ENCODE assay signal across 8 cellular contexts in genomic region chr12:9813821-9814798, GRCh38. TPM values are rescaled to one million over a fixed set of nuclear protein-coding genes. Genes with fewer than 3 reads are reported as not detected.
A peak's percentile ranks its signal among the peaks of the same experiment; 100 is the strongest.
DNase-seq lines count a peak whose midpoint lies in the region; ATAC-seq and TF ChIP-seq lines count a peak whose summit lies in the region.

No MANE protein-coding gene starts in this region.

- intact Hi-C loops in CD8-positive, alpha-beta T cell (cut with DNase I, micrococcal nuclease), result loop anchor here (1.0 to 10.0 kb wide), 11 partner anchors 55 to 1671 kb away; partner anchors contain the start of gene CLEC2B (in 1 of the 2)

- H3K4me1 Mint-ChIP-seq in CD8-positive, alpha-beta T cell (ENCODE audit: low read depth), result peaks cover 13% of the 10 kb centered on the region
- peaks cover 11% of the 10 kb centered on the region for H3K4me1 Mint-ChIP-seq in progenitor cell of endocrine pancreas (ENCODE audit: low read depth)

- H3K4me3 ChIP-seq in CD8-positive, alpha-beta T cell (ENCODE audit: low read depth, low read length), result peak overlapping the region; percentile 65
- H3K4me3 ChIP-seq in HL-60 (replicated peaks; ENCODE audit: insufficient read depth, low read length) (peak overlapping the region; percentile 50), SJCRH30 (no peak overlapping the region), cardiac muscle cell (no peak overlapping the region), urinary bladder (ENCODE audit: low read depth, low read length) (peak overlapping the region; percentile 4)

- peak overlapping the region; percentile 87 for H3K4me3 Mint-ChIP-seq in CD8-positive, alpha-beta T cell
- no peak overlapping the region for H3K4me3 Mint-ChIP-seq in progenitor cell of endocrine pancreas (ENCODE audit: low read depth)

- peaks cover 7% of the 10 kb centered on the region for H3K4me1 ChIP-seq in CD8-positive, alpha-beta T cell (ENCODE audit: insufficient read depth, low read length)
- H3K4me1 ChIP-seq in SJCRH30 (no peaks in the 10 kb centered on the region), cardiac muscle cell (ENCODE audit: low read depth) (no peaks in the 10 kb centered on the region), urinary bladder (ENCODE audit: insufficient read depth) (no peaks in the 10 kb centered on the region)

- H3K9me3 ChIP-seq in CD8-positive, alpha-beta T cell (ENCODE audit: low read length), result no peaks in the 10 kb centered on the region
- H3K9me3 ChIP-seq in SJCRH30 (replicated peaks), result no peaks in the 10 kb centered on the region
- no peaks in the 10 kb centered on the region for H3K9me3 ChIP-seq in cardiac muscle cell (ENCODE audit: low read depth)

- H3K27ac ChIP-seq in CD8-positive, alpha-beta T cell (ENCODE audit: low read depth, low read length), result peak overlapping the region; percentile 38
- peak overlapping the region; percentile 10; the same call in 1 of the 2 replicates for H3K27ac ChIP-seq in HL-60 (replicated peaks)
- no peak overlapping the region for H3K27ac ChIP-seq in SJCRH30
- no peak overlapping the region for H3K27ac ChIP-seq in cardiac muscle cell
- no peak overlapping the region for H3K27ac ChIP-seq in urinary bladder (ENCODE audit: low read depth)

- no peaks in the 10 kb centered on the region for H3K9me3 Mint-ChIP-seq in CD8-positive, alpha-beta T cell
- H3K9me3 Mint-ChIP-seq in progenitor cell of endocrine pancreas (ENCODE audit: low read depth), result no peaks in the 10 kb centered on the region

- no peaks in the 10 kb centered on the region for H3K36me3 ChIP-seq in CD8-positive, alpha-beta T cell (ENCODE audit: insufficient read depth, low read length)
- no peaks in the 10 kb centered on the region for H3K36me3 ChIP-seq in SJCRH30
- H3K36me3 ChIP-seq in cardiac muscle cell, result no peaks in the 10 kb centered on the region
- no peaks in the 10 kb centered on the region for H3K36me3 ChIP-seq in urinary bladder (ENCODE audit: insufficient read depth)

- ATAC-seq in CD8-positive, alpha-beta T cell, result peak; percentile 98
- peak; percentile 91 for ATAC-seq in GM19467 (IDR thresholded peaks at IDR 0.05; ENCODE audit: unreplicated experiment)

- no peaks in the 10 kb centered on the region for H3K36me3 Mint-ChIP-seq in CD8-positive, alpha-beta T cell
- H3K36me3 Mint-ChIP-seq in progenitor cell of endocrine pancreas (ENCODE audit: insufficient read depth), result no peaks in the 10 kb centered on the region

- CTCF ChIA-PET in CD8-positive, alpha-beta T cell (lab: Charles Lee), result interaction anchor here (0.5 to 9.1 kb wide), 53 partner anchors 10 to 381 kb away, joined by 3 to 138 read pairs (median 5); partner anchors contain the start of genes CLEC1A, CLEC2A, CLEC2B and CLEC7A

- TF ChIP-seq CTCF in CD8-positive, alpha-beta T cell (IDR thresholded peaks at IDR 0.05), result peak; percentile 82
- TF ChIP-seq CTCF in HL-60 (IDR thresholded peaks at IDR 0.05; ENCODE audit: insufficient read depth, low read length), result peak; percentile 87
- TF ChIP-seq CTCF in cardiac muscle cell (IDR thresholded peaks at IDR 0.05; ENCODE audit: low read depth, low read length), result peak; percentile 96
- TF ChIP-seq CTCF in progenitor cell of endocrine pancreas (IDR thresholded peaks at IDR 0.05; ENCODE audit: unreplicated experiment), result peak; percentile 94

- WGBS in urinary bladder, result 43% methylated on average over 32 of the region's 32 CpGs

- peak overlapping the region; percentile 88 for H3K27ac Mint-ChIP-seq in CD8-positive, alpha-beta T cell
- H3K27ac Mint-ChIP-seq in progenitor cell of endocrine pancreas, result no peak overlapping the region

- peak; percentile 85 to 98 (median 92) for DNase-seq in CD8-positive, alpha-beta T cell
- DNase-seq in HL-60 (ENCODE audit: low read depth in 1 of 2, low spot score in 1 of 2) (peak in 1 of 2 experiments; percentile 91), SJCRH30 (peak; percentile 58 to 67), cardiac muscle cell (ENCODE audit: low read depth in 1 of 2, low spot score in 1 of 2) (peak; percentile 66 to 73), progenitor cell of endocrine pancreas (ENCODE audit: low spot score, unreplicated experiment) (peak; percentile 82)
- peak; percentile 91 for DNase-seq in activated naive CD4-positive, alpha-beta T cell treated with Interleukin-2 at 50 U/mL for 16 hours

- H3K27me3 Mint-ChIP-seq in CD8-positive, alpha-beta T cell (ENCODE audit: low read depth), result peaks cover 4% of the 10 kb centered on the region
- H3K27me3 Mint-ChIP-seq in progenitor cell of endocrine pancreas, result peaks cover 25% of the 10 kb centered on the region

- POLR2A ChIA-PET in CD8-positive, alpha-beta T cell (lab: Charles Lee), result interaction anchor here (0.6 to 1.9 kb wide), 10 partner anchors 16 to 339 kb away, joined by 3 to 14 read pairs (median 6); partner anchors contain the start of genes CD69 and CLEC2B

- no peaks in the 10 kb centered on the region for H3K27me3 ChIP-seq in CD8-positive, alpha-beta T cell (ENCODE audit: insufficient read depth, low read length)
- H3K27me3 ChIP-seq in HL-60 (ENCODE audit: insufficient read depth, poor library complexity, severe bottlenecking), result no peaks in the 10 kb centered on the region
- peaks cover 7% of the 10 kb centered on the region for H3K27me3 ChIP-seq in SJCRH30
- H3K27me3 ChIP-seq in cardiac muscle cell, result no peaks in the 10 kb centered on the region

RNA-seq across cellular contexts. Expression of gene KLRF1, which starts 13.2 kb away (rescaled TPM):
- total RNA-seq in CD8-positive, alpha-beta T cell, result under 1 TPM; 0.78 to 0.92 TPM
- not detected in 2 replicates for total RNA-seq in SJCRH30 (2014; rRNA removed; shearing (Covaris generic))
- total RNA-seq in cardiac muscle cell (not detected in 2 replicates), progenitor cell of endocrine pancreas (not detected in 2 replicates), urinary bladder (1.5 TPM)
- polyA plus RNA-seq in cardiac muscle cell (not detected in 2 replicates), urinary bladder (0.34 TPM)

RNA-seq across cellular contexts. Expression of gene CD69, which starts 53.4 kb away (rescaled TPM):
- 100 to 1,000 TPM; 502 to 504 TPM for total RNA-seq in CD8-positive, alpha-beta T cell
- not detected in 2 replicates for total RNA-seq in SJCRH30 (2014; rRNA removed; shearing (Covaris generic))
- total RNA-seq in cardiac muscle cell (not detected in 2 replicates), progenitor cell of endocrine pancreas (not detected in 2 replicates), urinary bladder (13.7 TPM)
- polyA plus RNA-seq in cardiac muscle cell (not detected in 2 replicates), urinary bladder (7.4 TPM)

RNA-seq across cellular contexts. Expression of gene CLEC2B, which starts 55.0 kb away (rescaled TPM):
- total RNA-seq in CD8-positive, alpha-beta T cell, result 100 to 1,000 TPM; 141 to 145 TPM
- not detected in 2 replicates for total RNA-seq in SJCRH30 (2014; rRNA removed; shearing (Covaris generic))
- total RNA-seq in cardiac muscle cell, result not detected in 2 replicates
- polyA plus RNA-seq in cardiac muscle cell, result 0.31 TPM in 1 of 2 replicates, not detected in the other
- not detected in 2 replicates for total RNA-seq in progenitor cell of endocrine pancreas
- total RNA-seq in urinary bladder, result 20.4 TPM
- 9.3 TPM for polyA plus RNA-seq in urinary bladder

Comparison
In these comparisons a context has a peak if more than half of its experiments do, and no peak if none do; other contexts are left out.
1. H3K27ac ChIP-seq: peak in CD8-positive, alpha-beta T cell (single experiment) and HL-60 (single experiment); none in SJCRH30 (single experiment), cardiac muscle cell (single experiment) and urinary bladder (single experiment).
2. H3K4me3 ChIP-seq: peak in CD8-positive, alpha-beta T cell (single experiment), HL-60 (single experiment) and urinary bladder (single experiment); none in SJCRH30 (single experiment) and cardiac muscle cell (single experiment).
3. RNA of gene CD69, which starts 53.4 kb away (total RNA-seq): 502 to 504 TPM in CD8-positive, alpha-beta T cell; 13.7 TPM in urinary bladder (single experiment), not detected in SJCRH30, not detected in cardiac muscle cell and not detected in progenitor cell of endocrine pancreas; every median in the first group is over 10 times any median in the second.
4. RNA of gene CLEC2B, which starts 55.0 kb away (total RNA-seq): 141 to 145 TPM in CD8-positive, alpha-beta T cell and 20.4 TPM in urinary bladder (single experiment); not detected in SJCRH30, not detected in cardiac muscle cell and not detected in progenitor cell of endocrine pancreas; every median in the first group is over 10 times any median in the second.
5. Peak in every context shown above with its lines, with median percentiles within 50 percentile points of each other: CTCF ChIP-seq.